ENCODE assay signal across 1 cellular context in the genomic region with DNA sequence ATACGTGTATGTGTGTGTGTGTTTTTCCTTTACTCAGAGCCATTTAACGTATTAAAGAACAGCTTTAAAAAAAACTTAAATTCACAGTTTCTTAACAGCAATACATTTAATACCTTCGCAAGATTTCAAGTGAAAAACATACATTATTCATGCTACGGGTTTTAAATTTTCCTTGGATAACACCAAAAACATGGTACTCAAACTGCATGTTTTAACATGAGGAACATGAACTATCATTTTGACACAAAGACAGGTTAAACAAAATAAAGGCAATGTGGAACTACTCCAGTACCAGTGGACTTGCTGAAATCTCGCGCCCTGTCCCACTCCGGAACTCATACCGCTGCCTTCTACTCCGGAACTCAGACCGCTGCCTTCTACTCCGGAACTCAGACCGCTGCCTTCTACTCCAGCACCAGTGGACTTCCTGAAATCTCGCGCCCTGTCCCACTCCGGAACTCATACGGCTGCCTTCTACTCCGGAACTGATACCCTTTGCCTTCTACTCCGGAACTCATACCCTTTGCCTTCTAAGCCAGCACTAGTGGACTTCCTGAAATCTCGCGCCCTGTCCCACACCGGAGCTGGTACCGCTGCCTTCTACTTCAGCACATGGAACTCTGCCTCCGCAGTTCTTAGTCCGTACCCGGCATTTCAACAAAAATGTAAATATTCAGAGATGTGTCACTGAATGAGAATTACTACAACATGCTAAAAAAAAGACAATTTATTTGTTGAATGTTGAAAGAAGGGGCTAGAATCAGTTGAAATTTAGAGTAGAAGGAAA.
TF ChIP-seq lines count a peak whose summit lies in the region.

No MANE protein-coding gene starts in this region.

TF ChIP-seq in K562, 482 proteins besides CTCF, POLR2A, EP300 and RAD21 (continued from another document):
- TF ChIP-seq USF1 (CRISPR knock-in tag; IDR thresholded peaks at IDR 0.05) = no peak
